Comparison of ENCODE assay signal across 14 cellular contexts in the genomic region with DNA sequence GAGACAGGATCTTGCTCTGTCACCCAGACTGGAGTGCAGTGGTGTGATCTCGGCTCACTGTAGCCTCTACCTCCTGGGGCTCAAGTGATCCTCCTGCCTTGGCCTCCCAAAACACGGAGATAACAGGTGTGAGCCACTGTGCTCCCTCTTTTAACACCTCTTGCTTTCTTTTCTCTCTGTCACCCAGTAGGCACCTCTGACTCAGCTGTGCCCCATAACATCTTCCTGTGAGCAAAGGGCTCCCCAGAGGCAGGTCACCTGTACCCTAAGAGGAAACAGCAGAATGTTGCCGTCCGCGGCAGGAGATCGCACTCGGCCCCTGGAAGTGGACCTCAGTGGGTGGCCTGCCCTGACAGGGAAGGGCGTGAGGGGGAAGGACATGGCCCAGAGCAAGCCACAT. TPM values are rescaled to one million over a fixed set of nuclear protein-coding genes. Genes with fewer than 3 reads are reported as not detected.
DNase-seq lines count a peak whose midpoint lies in the region; ATAC-seq and TF ChIP-seq lines count a peak whose summit lies in the region.
"Had no signal": no experiment of that assay in that cellular context is flagged by ENCODE, and none has a peak within 500 bp of the region (broad histone marks: within the 10 kb centered on the region; RNA-seq: fewer than 3 reads in every experiment).

No MANE protein-coding gene starts in this region.

- ATAC-seq in HG03045 (IDR thresholded peaks at IDR 0.05; ENCODE audit: unreplicated experiment): no peak

- H3K9ac ChIP-seq in neuronal stem cell (ENCODE audit: low read depth, low read length, poor library complexity): peak overlapping the region; percentile 79

- H2BK120ac ChIP-seq in neuronal stem cell (ENCODE audit: low read depth, low read length): peak overlapping the region; percentile 82

- intact Hi-C loops in CD4-positive, alpha-beta memory T cell (cut with micrococcal nuclease): loop anchor here (1.0 to 5.0 kb wide), 3 partner anchors 33 to 76 kb away; a partner anchor contains a TSS
- intact Hi-C loops in stomach (cut with DNase I; ENCODE audit: low total_unique reads): no loop called here

- no peaks in the 10 kb centered on the region for H3K27me3 ChIP-seq in CD4-positive, alpha-beta memory T cell (ENCODE audit: insufficient read depth, low read length)
- no peaks in the 10 kb centered on the region for H3K27me3 ChIP-seq in neuronal stem cell (ENCODE audit: control insufficient read depth in 3 of 3, insufficient read depth in 3 of 3, low read depth in 1 of 3, low read length in 3 of 3)
- H3K27me3 ChIP-seq in stomach: peaks cover 0 to 38% (median 9%) of the 10 kb centered on the region in 3 donors

- no CpG with 5 or more reads among the region's 8 CpGs for WGBS in neuronal stem cell (ENCODE audit: extremely low coverage in 2 of 2, insufficient read length in 2 of 2, insufficient replicate concordance in 1 of 2), 2 donors
- WGBS in stomach, 5 donors: 67 to 83% (median 78%) methylated on average over 8 of the region's 8 CpGs

- no peak overlapping the region for H2BK12ac ChIP-seq in neuronal stem cell (ENCODE audit: low read length)

- no peaks in the 10 kb centered on the region for H3K36me3 ChIP-seq in CD4-positive, alpha-beta memory T cell (ENCODE audit: insufficient read depth, low read length)
- H3K36me3 ChIP-seq in neuronal stem cell (replicated peaks in 1 of 2; ENCODE audit: control insufficient read depth in 2 of 2, insufficient read depth in 2 of 2, low read length in 2 of 2) (peaks cover 13 to 23% of the 10 kb centered on the region in 2 donors), stomach (peaks cover 0 to 17% (median 13%) of the 10 kb centered on the region in 4 donors)

- peaks cover 0 to 27% of the 10 kb centered on the region in 2 donors for H3K36me3 Mint-ChIP-seq in CD4-positive, alpha-beta memory T cell
- H3K36me3 Mint-ChIP-seq in activated naive CD4-positive, alpha-beta T cell treated with anti-CD3 and anti-CD28 coated beads, Interleukin-2, amount 10 ng/mL, durations not matched to agents 7 days and 5 days: peaks cover 37% of the 10 kb centered on the region

- H3K4me2 ChIP-seq in neuronal stem cell (ENCODE audit: insufficient read depth, low read length, poor library complexity, severe bottlenecking): no peak overlapping the region

- no peak overlapping the region for H3K23ac ChIP-seq in neuronal stem cell (ENCODE audit: low read depth, low read length, poor library complexity)

- H4K8ac ChIP-seq in neuronal stem cell (ENCODE audit: low read depth, low read length): no peak overlapping the region

- H2AFZ ChIP-seq in neuronal stem cell (ENCODE audit: low read length): no peak overlapping the region

- peaks cover 8% of the 10 kb centered on the region for H3K79me1 ChIP-seq in neuronal stem cell (ENCODE audit: low read depth, low read length)

- peak overlapping the region; percentile 2 for H3K14ac ChIP-seq in neuronal stem cell (ENCODE audit: low read length)

- peak overlapping the region; percentile 90 to 98 (median 95) for H3K27ac Mint-ChIP-seq in CD4-positive, alpha-beta memory T cell
- H3K27ac Mint-ChIP-seq in activated naive CD4-positive, alpha-beta T cell treated with anti-CD3 and anti-CD28 coated beads, Interleukin-2, amount 10 ng/mL, durations not matched to agents 7 days and 5 days: peak overlapping the region; percentile 99
- H3K27ac Mint-ChIP-seq: progenitor cell of endocrine pancreas had no signal

- no peaks in the 10 kb centered on the region for H3K9me3 Mint-ChIP-seq in CD4-positive, alpha-beta memory T cell
- H3K9me3 Mint-ChIP-seq in activated naive CD4-positive, alpha-beta T cell treated with anti-CD3 and anti-CD28 coated beads, Interleukin-2, amount 10 ng/mL, durations not matched to agents 7 days and 5 days: no peaks in the 10 kb centered on the region

- H3K18ac ChIP-seq in neuronal stem cell (ENCODE audit: low read length): peak overlapping the region; percentile 98

- H3K4me1 Mint-ChIP-seq in CD4-positive, alpha-beta memory T cell: peaks cover 26 to 70% (median 49%) of the 10 kb centered on the region in 4 donors
- peaks cover 65% of the 10 kb centered on the region for H3K4me1 Mint-ChIP-seq in activated naive CD4-positive, alpha-beta T cell treated with anti-CD3 and anti-CD28 coated beads, Interleukin-2, amount 10 ng/mL, durations not matched to agents 7 days and 5 days

- no peak for TF ChIP-seq POLR2A in stomach (IDR thresholded peaks at IDR 0.05)

- peak overlapping the region; percentile 94 to 99 (median 98) for H3K4me3 Mint-ChIP-seq in CD4-positive, alpha-beta memory T cell
- H3K4me3 Mint-ChIP-seq in activated naive CD4-positive, alpha-beta T cell treated with anti-CD3 and anti-CD28 coated beads, Interleukin-2, amount 10 ng/mL, durations not matched to agents 7 days and 5 days: peak overlapping the region; percentile 96

- H3K4me1 ChIP-seq in CD4-positive, alpha-beta memory T cell (ENCODE audit: insufficient read depth, low read length): peaks cover 52% of the 10 kb centered on the region
- peaks cover 8 to 12% of the 10 kb centered on the region in 2 donors for H3K4me1 ChIP-seq in neuronal stem cell (ENCODE audit: control insufficient read depth in 2 of 2, insufficient read depth in 1 of 2, low read depth in 1 of 2, low read length in 2 of 2)
- peaks cover 0 to 32% (median 14%) of the 10 kb centered on the region in 4 donors for H3K4me1 ChIP-seq in stomach

- H4K91ac ChIP-seq in neuronal stem cell (ENCODE audit: low read depth, low read length, poor library complexity): no peak overlapping the region

- DNase-seq in CD4-positive, alpha-beta memory T cell: peak; percentile 27 to 79 (median 43)
- DNase-seq in T-helper 9 cell (peak; percentile 23), neuronal stem cell (ENCODE audit: low spot score) (no peak), stomach (no peak), kidney glomerular epithelial cell (lab: John Stamatoyannopoulos, UW) (no peak), mesenteric fat pad (ENCODE audit: low spot score) (no peak)
- DNase-seq in activated naive CD4-positive, alpha-beta T cell treated with anti-CD3 and anti-CD28 coated beads, Interleukin-2, amount 10 ng/mL, durations not matched to agents 7 days and 5 days: peak; percentile 62
- DNase-seq: islet precursor cell, Right ventricle myocardium superior had no signal

- H3K9me3 ChIP-seq in CD4-positive, alpha-beta memory T cell (ENCODE audit: control insufficient read depth in 1 of 2, low read length in 2 of 2): no peaks in the 10 kb centered on the region
- H3K9me3 ChIP-seq in neuronal stem cell (replicated peaks in 1 of 2; ENCODE audit: control insufficient read depth in 2 of 2, insufficient read depth in 1 of 2, low read depth in 1 of 2, low read length in 2 of 2) (peaks cover 0 to 2% of the 10 kb centered on the region in 2 donors), stomach (no peaks in the 10 kb centered on the region)

- peak overlapping the region; percentile 90 for H3K4ac ChIP-seq in neuronal stem cell (ENCODE audit: low read length)

- no peaks in the 10 kb centered on the region for H3K27me3 Mint-ChIP-seq in CD4-positive, alpha-beta memory T cell
- no peaks in the 10 kb centered on the region for H3K27me3 Mint-ChIP-seq in activated naive CD4-positive, alpha-beta T cell treated with anti-CD3 and anti-CD28 coated beads, Interleukin-2, amount 10 ng/mL, durations not matched to agents 7 days and 5 days
- H3K27me3 Mint-ChIP-seq: progenitor cell of endocrine pancreas had no signal

- peak overlapping the region; percentile 68 for H2AK5ac ChIP-seq in neuronal stem cell (ENCODE audit: low read depth, low read length)

- peak overlapping the region; percentile 62 for H2BK5ac ChIP-seq in neuronal stem cell (ENCODE audit: low read length)

- CTCF ChIA-PET in CD4-positive, alpha-beta memory T cell (lab: Charles Lee; ENCODE audit: partially characterized antibody): interaction anchor here (1.6 kb wide), 1 partner anchor 34 kb away, joined by 5 read pairs; a partner anchor contains a TSS
- CTCF ChIA-PET in activated naive CD4-positive, alpha-beta T cell treated with anti-CD3 and anti-CD28 coated beads, Interleukin-2, amount 10 ng/mL, durations not matched to agents 7 days and 5 days (lab: Charles Lee): interaction anchor here (0.5 kb wide), 1 partner anchor 689 kb away, joined by 3 read pairs; no protein-coding TSS in a partner anchor

- TF ChIP-seq EP300 in stomach (IDR thresholded peaks at IDR 0.05): no peak

- H3K4me3 ChIP-seq in CD4-positive, alpha-beta memory T cell (ENCODE audit: low read length in 2 of 2): peak overlapping the region; percentile 47 to 61
- H3K4me3 ChIP-seq in neuronal stem cell (ENCODE audit: low read length in 2 of 2): no peak overlapping the region
- peak overlapping the region in 1 of 4 donors; percentile 40 for H3K4me3 ChIP-seq in stomach

- H3K27ac ChIP-seq in CD4-positive, alpha-beta memory T cell (ENCODE audit: low read depth, low read length): peak overlapping the region; percentile 75
- no peak overlapping the region for H3K27ac ChIP-seq in neuronal stem cell (replicated peaks; ENCODE audit: low read length)
- H3K27ac ChIP-seq in stomach: peak overlapping the region in 1 of 5 donors; percentile 38

- no peak for TF ChIP-seq CTCF in stomach (IDR thresholded peaks at IDR 0.05)

- POLR2A ChIA-PET in CD4-positive, alpha-beta memory T cell (lab: Charles Lee; ENCODE audit: partially characterized antibody): interaction anchor here (0.6 to 3.7 kb wide), 14 partner anchors 10 to 177 kb away, joined by 3 to 32 read pairs (median 3); a partner anchor contains a TSS

- H2BK15ac ChIP-seq in neuronal stem cell (ENCODE audit: low read length): peak overlapping the region; percentile 78

RNA-seq across cellular contexts. Expression of a gene that starts 0.9 kb away (rescaled TPM):
- 100 to 1,000 TPM; 111 TPM for total RNA-seq in CD4-positive, alpha-beta memory T cell
- polyA plus RNA-seq in CD4-positive, alpha-beta memory T cell: 10 to 100 TPM; 13.1 to 39.3 TPM
- polyA plus RNA-seq in neuronal stem cell (2013, experiment 1 of 2): 0.10 TPM
- 0.06 TPM for polyA plus RNA-seq in neuronal stem cell (2013, experiment 2 of 2)
- 10 to 100 TPM in 2 of 5 donors, 1 to 10 TPM in 2, not detected in 1; 1.7 to 17.0 (median 12.8) TPM for total RNA-seq in stomach
- under 1 TPM; 0.45 to 0.50 (median 0.46) TPM for polyA plus RNA-seq in stomach
- 1.2 TPM for total RNA-seq in mesenteric fat pad
- total RNA-seq: epithelial cell of proximal tubule, M059J had no signal
- polyA plus RNA-seq: AG04450 had no signal

RNA-seq across cellular contexts. Expression of a gene that starts 33.3 kb away (rescaled TPM):
- total RNA-seq in CD4-positive, alpha-beta memory T cell: 1 to 10 TPM; 5.7 to 6.7 TPM
- polyA plus RNA-seq in CD4-positive, alpha-beta memory T cell: under 1 TPM in 1 of 2 donors, not detected in 1; 0.87 TPM
- polyA plus RNA-seq in neuronal stem cell (2013, experiment 1 of 2): 5.9 TPM
- polyA plus RNA-seq in neuronal stem cell (2013, experiment 2 of 2): 5.9 TPM
- 10 to 100 TPM in 1 of 5 donors, 1 to 10 TPM in 4; 5.1 to 19.7 (median 8.0) TPM for total RNA-seq in stomach
- 1 to 10 TPM in 1 of 3 donors, under 1 TPM in 2; 0.76 to 1.3 (median 1.00) TPM for polyA plus RNA-seq in stomach
- total RNA-seq in mesenteric fat pad: 4.4 TPM

Comparison
In these comparisons a context has a peak if more than half of its experiments do, and no peak if none do; other contexts are left out.
1. DNase-seq: peak in CD4-positive, alpha-beta memory T cell (5 of 5), T-helper 9 cell (single experiment) and activated naive CD4-positive, alpha-beta T cell treated with anti-CD3 and anti-CD28 coated beads, Interleukin-2, amount 10 ng/mL, durations not matched to agents 7 days and 5 days (single experiment); none in neuronal stem cell (single experiment), stomach (single experiment), kidney glomerular epithelial cell (single experiment) and mesenteric fat pad (single experiment).
2. H3K4me3 ChIP-seq: peak in CD4-positive, alpha-beta memory T cell (2 of 2); none in neuronal stem cell (0 of 2).
3. RNA of a gene that starts 0.9 kb away (total RNA-seq): 111 TPM in CD4-positive, alpha-beta memory T cell; 1.7 to 17.0 TPM in stomach and 1.2 TPM in mesenteric fat pad (single experiment); every median in the first group is over 4 times any median in the second.